Comparison of ENCODE assay signal across 8 cellular contexts in genomic region chr11:59616396-59616982, GRCh38. TPM values are rescaled to one million over a fixed set of nuclear protein-coding genes. Genes with fewer than 3 reads are reported as not detected.
DNase-seq lines count a peak whose midpoint lies in the region; ATAC-seq and TF ChIP-seq lines count a peak whose summit lies in the region.

No MANE protein-coding gene starts in this region.

- peaks cover 21% of the 10 kb centered on the region for H3F3A ChIP-seq in GM23248 (ENCODE audit: insufficient read depth)
- H3F3A ChIP-seq in SU-DHL-6 (ENCODE audit: insufficient read depth): no peaks in the 10 kb centered on the region

- H3K9me2 ChIP-seq in GM23248 (ENCODE audit: insufficient read depth) (no peaks in the 10 kb centered on the region), SU-DHL-6 (replicated peaks; ENCODE audit: insufficient read depth, low read length) (no peaks in the 10 kb centered on the region)

- H3K4me3 ChIP-seq in GM23248 (peak overlapping the region; percentile 75), SU-DHL-6 (ENCODE audit: insufficient read depth, low read length, poor library complexity, severe bottlenecking) (peak overlapping the region; percentile 55), fibroblast of villous mesenchyme (ENCODE audit: low read depth, low read length) (peak overlapping the region; percentile 58), prostate gland (peak overlapping the region; percentile 32 to 40)

- H3K36me3 ChIP-seq in GM23248 (ENCODE audit: low read depth): no peaks in the 10 kb centered on the region
- no peaks in the 10 kb centered on the region for H3K36me3 ChIP-seq in SU-DHL-6 (ENCODE audit: low read length)
- no peaks in the 10 kb centered on the region for H3K36me3 ChIP-seq in prostate gland

- WGBS in GM23248 (ENCODE audit: low coverage in 1 of 2, low lambda C conversion rate in 2 of 2, missing lambda C conversion rate in 2 of 2), 2 experiments: 14 to 15% methylated on average over 18 of the region's 18 CpGs
- WGBS in prostate gland: 9% methylated on average over 18 of the region's 18 CpGs

- in situ Hi-C loops in GM23248 (cut with MboI): no loop called here

- H3K9ac ChIP-seq in GM23248: peak overlapping the region; percentile 84
- peak overlapping the region; percentile 52 for H3K9ac ChIP-seq in SU-DHL-6 (ENCODE audit: low read length)

- H4K20me1 ChIP-seq in GM23248 (ENCODE audit: insufficient read depth): 0 out of 2 replicates have a peak, but pooled peaks cover 6% of the 10 kb centered on the region
- peaks cover 14% of the 10 kb centered on the region; the same call in 1 of the 2 replicates for H4K20me1 ChIP-seq in SU-DHL-6 (ENCODE audit: low read depth, low read length)

- H3K27me3 ChIP-seq in GM23248 (replicated peaks; ENCODE audit: insufficient read depth) (no peaks in the 10 kb centered on the region), SU-DHL-6 (ENCODE audit: low read length) (no peaks in the 10 kb centered on the region), prostate gland (replicated peaks; ENCODE audit: insufficient read depth) (no peaks in the 10 kb centered on the region)

- intact Hi-C loops in prostate gland (cut with DNase I): loop anchor here (1.0 kb wide), 2 partner anchors 53 to 65 kb away; partner anchors contain the start of gene PATL1

- peak overlapping the region; percentile 89 for H3K4me2 ChIP-seq in GM23248 (ENCODE audit: unreplicated experiment)
- H3K4me2 ChIP-seq in SU-DHL-6 (ENCODE audit: low read depth, low read length, poor library complexity, severe bottlenecking): peak overlapping the region; percentile 83

- DNase-seq in GM23248 (no peak), fibroblast of villous mesenchyme (ENCODE audit: low read depth) (no peak), prostate gland (ENCODE audit: low spot score) (no peak), NCI-H2171 (lab: John Stamatoyannopoulos, UW) (no peak)

- H3K9me3 ChIP-seq in GM23248 (ENCODE audit: low read depth) (no peaks in the 10 kb centered on the region), SU-DHL-6 (ENCODE audit: insufficient read depth, low read length) (no peaks in the 10 kb centered on the region), prostate gland (no peaks in the 10 kb centered on the region)

- H3K27ac ChIP-seq in GM23248: peak overlapping the region; percentile 85
- H3K27ac ChIP-seq in SU-DHL-6 (ENCODE audit: low read depth, low read length): peak overlapping the region; percentile 50
- peak overlapping the region; percentile 91 to 95 for H3K27ac ChIP-seq in prostate gland

- TF ChIP-seq CTCF in SU-DHL-6 (IDR thresholded peaks at IDR 0.05; ENCODE audit: insufficient read depth, low read length, poor library complexity, severe bottlenecking) (no peak), fibroblast of villous mesenchyme (IDR thresholded peaks at IDR 0.05; ENCODE audit: insufficient read depth, low read depth, low read length) (no peak), prostate gland (IDR thresholded peaks at IDR 0.05) (no peak)

- peaks cover 37% of the 10 kb centered on the region for H3K79me2 ChIP-seq in GM23248 (ENCODE audit: insufficient read depth)
- H3K79me2 ChIP-seq in SU-DHL-6 (ENCODE audit: insufficient read depth, low read length): peaks cover 37% of the 10 kb centered on the region

- H3K4me1 ChIP-seq in GM23248 (ENCODE audit: insufficient read depth): peaks cover 31% of the 10 kb centered on the region
- H3K4me1 ChIP-seq in prostate gland (replicated peaks): peaks cover 8% of the 10 kb centered on the region

- peak overlapping the region; percentile 99 for H2AFZ ChIP-seq in GM23248
- peak overlapping the region; percentile 68 for H2AFZ ChIP-seq in SU-DHL-6 (ENCODE audit: low read depth, low read length, severe bottlenecking)

- peak; percentile 39 for TF ChIP-seq POLR2A in prostate gland (IDR thresholded peaks at IDR 0.05)

- ATAC-seq in HG03442 (IDR thresholded peaks at IDR 0.05; ENCODE audit: unreplicated experiment) (no peak), HG03280 (IDR thresholded peaks at IDR 0.05; ENCODE audit: unreplicated experiment) (no peak), GM19035 (IDR thresholded peaks at IDR 0.05; ENCODE audit: unreplicated experiment) (no peak)

RNA-seq across cellular contexts. Expression of gene OSBP, which starts 0.9 kb away (rescaled TPM):
- 17.2 and 26.4 TPM in 2 replicates for total RNA-seq in GM23248 (2014; rRNA removed; shearing (Covaris generic))
- polyA plus RNA-seq in GM23248 (2016; fragmentation: Nextera tagmentation; extraction: Ambion mirVana): 10.7 and 12.8 TPM in 2 replicates
- total RNA-seq in fibroblast of villous mesenchyme (34.8 and 44.0 TPM in 2 replicates), prostate gland (10 to 100 TPM; 46.1 to 49.0 TPM)

RNA-seq across cellular contexts. Expression of gene PATL1, which starts 52.3 kb away (rescaled TPM):
- total RNA-seq in GM23248 (2014; rRNA removed; shearing (Covaris generic)): 9.6 and 12.5 TPM in 2 replicates
- polyA plus RNA-seq in GM23248 (2016; fragmentation: Nextera tagmentation; extraction: Ambion mirVana): 8.5 and 10.7 TPM in 2 replicates
- total RNA-seq in fibroblast of villous mesenchyme (15.5 and 17.1 TPM in 2 replicates), prostate gland (10 to 100 TPM; 10.3 to 26.2 TPM)
